ENCODE assay signal across 9 cellular contexts in the genomic region with DNA sequence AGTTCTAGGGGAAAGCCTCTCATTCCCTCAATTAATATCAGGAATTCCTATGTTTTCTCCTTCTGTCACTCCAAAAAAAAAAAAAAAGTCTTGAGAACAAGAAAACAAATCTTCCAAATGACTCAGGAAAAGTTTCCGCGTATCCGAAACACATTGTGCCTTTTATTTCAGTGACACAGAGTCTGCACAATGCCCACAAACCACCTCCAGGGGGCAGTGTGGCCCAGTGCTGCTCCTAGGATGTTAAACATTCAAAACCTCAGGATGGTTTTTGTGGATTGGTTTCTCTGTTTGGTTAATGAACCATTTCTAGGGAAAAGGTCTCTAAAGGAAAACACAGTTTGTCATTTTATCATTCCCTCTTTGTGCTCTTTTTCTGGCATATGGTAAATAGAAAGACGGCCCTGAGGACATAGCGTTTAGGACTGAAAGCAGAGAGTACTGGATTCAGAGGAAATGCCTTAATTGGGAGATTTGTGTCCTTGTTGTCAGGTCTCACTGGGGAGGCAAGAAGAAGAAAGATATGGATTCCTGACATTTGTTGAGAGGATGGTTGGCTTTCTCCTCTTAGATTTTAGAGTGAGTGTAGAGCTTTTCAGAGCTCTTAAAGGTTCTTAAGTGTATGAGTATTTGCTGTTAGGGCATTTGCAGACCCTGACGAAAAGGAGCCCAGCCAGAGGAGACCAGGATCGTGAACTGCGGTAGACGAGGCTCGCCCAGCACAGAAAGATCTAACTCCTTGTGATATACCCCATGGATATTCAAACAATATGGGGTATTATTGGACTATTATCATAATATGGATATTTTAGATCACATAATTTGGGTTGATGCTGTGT.
A peak's percentile ranks its signal among the peaks of the same experiment; 100 is the strongest.
DNase-seq lines count a peak whose midpoint lies in the region; ATAC-seq, FAIRE-seq and TF ChIP-seq lines count a peak whose summit lies in the region.
"Had no signal": no experiment of that assay in that cellular context is flagged by ENCODE, and none has a peak within 500 bp of the region (broad histone marks: within the 10 kb centered on the region; RNA-seq: fewer than 3 reads in every experiment).

No MANE protein-coding gene starts in this region.

- H3K27me3 Mint-ChIP-seq in CD4-positive, alpha-beta T cell: peaks cover 14% of the 10 kb centered on the region

- no peaks in the 10 kb centered on the region for H3K4me1 ChIP-seq in neutrophil (ENCODE audit: control insufficient read depth in 1 of 2, insufficient read depth in 1 of 2, low read depth in 1 of 2, low read length in 1 of 2)

- no peaks in the 10 kb centered on the region for H3K9me3 ChIP-seq in CD4-positive, alpha-beta T cell (ENCODE audit: control insufficient read depth, low read length)
- no peaks in the 10 kb centered on the region for H3K9me3 ChIP-seq in neutrophil

- no peak overlapping the region for H3K27ac Mint-ChIP-seq in CD4-positive, alpha-beta T cell
- H3K27ac Mint-ChIP-seq: T-helper 1 cell treated with Interleukin-12 subunit alpha and Interleukin-12 subunit beta and Interleukin-4 antibody, amounts not matched to agents 30 μg/mL and 1 μg/mL, for 36 hours had no signal

- H3K36me3 Mint-ChIP-seq in CD4-positive, alpha-beta T cell (ENCODE audit: low read depth): no peaks in the 10 kb centered on the region

- no peaks in the 10 kb centered on the region for H3K36me3 ChIP-seq in neutrophil

- peak; percentile 92 for FAIRE-seq in frontal cortex (lab: Jason Lieb, UNC)

- no peak overlapping the region for H3K4me3 Mint-ChIP-seq in CD4-positive, alpha-beta T cell
- H3K4me3 Mint-ChIP-seq: T-helper 1 cell treated with Interleukin-12 subunit alpha and Interleukin-12 subunit beta and Interleukin-4 antibody, amounts not matched to agents 30 μg/mL and 1 μg/mL, for 36 hours had no signal

- peaks cover 3% of the 10 kb centered on the region for H3K27me3 ChIP-seq in CD4-positive, alpha-beta T cell (ENCODE audit: control insufficient read depth, insufficient read depth, low read length)
- H3K27me3 ChIP-seq in neutrophil: peaks cover 7% of the 10 kb centered on the region

- CTCF ChIA-PET in CD4-positive, alpha-beta T cell (lab: Charles Lee): no interaction called here
- CTCF ChIA-PET in RWPE1 (lab: Yijun Ruan, JAX): interaction anchor here (0.6 kb wide), 1 partner anchor 16 kb away, joined by 3 read pairs; no protein-coding TSS in a partner anchor

- H3K4me3 ChIP-seq in neutrophil (ENCODE audit: low read depth in 1 of 2, low read length in 1 of 2): no peak overlapping the region

- H3K4me1 Mint-ChIP-seq in CD4-positive, alpha-beta T cell (ENCODE audit: low read depth): no peaks in the 10 kb centered on the region

- DNase-seq in CD4-positive, alpha-beta T cell: peak; percentile 11 to 59 (median 27)
- DNase-seq in RWPE1 (ENCODE audit: low spot score) (peak; percentile 48), frontal cortex (ENCODE audit: low spot score in 2 of 2) (peak; percentile 29 to 49), stromal cell of bone marrow (ENCODE audit: low read depth) (peak; percentile 71)
- DNase-seq in activated effector memory CD4-positive, alpha-beta T cell treated with anti-CD3 and anti-CD28 coated beads, Interleukin-2, amount 50 U/mL, for 16 hours: peak; percentile 85

- POLR2A ChIA-PET in CD4-positive, alpha-beta T cell (lab: Charles Lee): no interaction called here
- POLR2A ChIA-PET in RWPE1 (lab: Yijun Ruan, JAX; ENCODE audit: low non-redundant PET): no interaction called here

- H3K27ac ChIP-seq in CD4-positive, alpha-beta T cell (ENCODE audit: low read depth, low read length): no peak overlapping the region
- H3K27ac ChIP-seq in RWPE1 (no peak overlapping the region), neutrophil (no peak overlapping the region)

- no peak for ATAC-seq in CD4-positive, alpha-beta T cell (ENCODE audit: poor library complexity)
- peak; percentile 67 for ATAC-seq in GM19324 (IDR thresholded peaks at IDR 0.05; ENCODE audit: low FRiP score, unreplicated experiment)
- ATAC-seq in HG03521 (IDR thresholded peaks at IDR 0.05; ENCODE audit: unreplicated experiment): peak; percentile 73

- intact Hi-C loops in CD4-positive, alpha-beta T cell (cut with DNase I, micrococcal nuclease): loop anchor here (2.0 to 5.0 kb wide), 3 partner anchors 344 to 510 kb away; a partner anchor contains a TSS

- H3K9me3 Mint-ChIP-seq in CD4-positive, alpha-beta T cell: no peaks in the 10 kb centered on the region
- H3K9me3 Mint-ChIP-seq: T-helper 1 cell treated with Interleukin-12 subunit alpha and Interleukin-12 subunit beta and Interleukin-4 antibody, amounts not matched to agents 30 μg/mL and 1 μg/mL, for 36 hours had no signal

- TF ChIP-seq CTCF in CD4-positive, alpha-beta T cell (IDR thresholded peaks at IDR 0.05): peak; percentile 82
- TF ChIP-seq CTCF in RWPE1 (conservative IDR thresholded peaks at IDR 0.05; ENCODE audit: low read depth): peak; percentile 87
- peak; percentile 33 for TF ChIP-seq CTCF in neutrophil (IDR thresholded peaks at IDR 0.05)

Comparison
In these comparisons a context has a peak if more than half of its experiments do, and no peak if none do; other contexts are left out.
1. DNase-seq: peak in every context shown above with its lines; median percentile 85 in activated effector memory CD4-positive, alpha-beta T cell treated with anti-CD3 and anti-CD28 coated beads, Interleukin-2, amount 50 U/mL, for 16 hours; 71 in stromal cell of bone marrow; 48 in RWPE1; 39 in frontal cortex; 27 in CD4-positive, alpha-beta T cell.
2. CTCF ChIP-seq: peak in every context shown above with its lines; median percentile 87 in RWPE1; 82 in CD4-positive, alpha-beta T cell; 33 in neutrophil.